8 cellular contexts compared by ENCODE assay signal in the genomic region with DNA sequence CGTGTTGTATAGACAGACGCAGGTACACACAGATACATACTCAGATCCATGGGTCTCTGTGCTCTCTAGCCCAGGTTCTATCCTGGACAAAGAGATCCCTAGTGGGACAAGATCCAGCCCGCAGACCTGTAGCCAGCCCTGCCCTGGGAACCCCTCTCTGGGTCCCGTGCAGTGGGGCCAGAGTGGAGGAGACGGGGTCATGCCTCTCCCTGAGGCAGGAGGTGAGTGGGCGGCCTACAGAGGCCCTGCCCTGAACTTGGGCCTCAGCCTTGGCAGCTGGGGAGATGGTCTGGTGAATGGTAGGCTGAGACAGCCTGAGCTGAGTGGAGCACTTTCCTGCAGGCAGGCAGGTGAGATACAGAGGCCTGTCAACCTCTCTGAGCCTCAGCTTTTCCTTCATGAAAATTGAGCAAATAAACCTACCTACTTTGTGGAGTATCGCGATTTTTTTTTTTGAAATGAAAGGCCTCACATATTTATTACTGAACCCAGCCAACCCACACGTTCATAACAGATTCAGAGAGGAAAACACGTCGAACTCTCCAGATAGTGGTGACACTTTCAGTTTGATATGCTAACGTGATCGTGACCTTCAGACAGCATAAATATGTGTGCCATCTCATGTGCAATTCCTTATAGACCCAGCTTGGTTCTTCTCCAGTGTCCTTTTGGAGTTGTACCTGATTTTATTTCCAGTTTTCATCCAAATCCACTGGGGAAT. TPM values are rescaled to one million over a fixed set of nuclear protein-coding genes. Genes with fewer than 3 reads are reported as not detected.
A peak's percentile ranks its signal among the peaks of the same experiment; 100 is the strongest.
DNase-seq lines count a peak whose midpoint lies in the region; ATAC-seq, FAIRE-seq and TF ChIP-seq lines count a peak whose summit lies in the region.

No MANE protein-coding gene starts in this region.

- H3K79me2 ChIP-seq in K562 (ENCODE audit: control insufficient read depth, insufficient read depth, low read length), result peaks cover 23% of the 10 kb centered on the region

- H3K27ac ChIP-seq in left ventricle myocardium inferior (replicated peaks) (peak overlapping the region; percentile 62), K562 (ENCODE audit: extremely low read depth, low read depth, low read length) (peak overlapping the region; percentile 2; the same call in 1 of the 3 replicates), ovary (peak overlapping the region; percentile 63 to 84)

- no peak overlapping the region for H3K4me3 ChIP-seq in left ventricle myocardium inferior
- H3K4me3 ChIP-seq in K562, result no peak overlapping the region
- H3K4me3 ChIP-seq in ovary, result no peak overlapping the region

- WGBS in K562 (ENCODE audit: insufficient coverage, low coverage, missing lambda C conversion rate), result 59% methylated on average over 12 of the region's 13 CpGs
- 33 to 59% (median 38%) methylated on average over 13 of the region's 13 CpGs for WGBS in ovary, 3 donors

- H2AFZ ChIP-seq in K562 (ENCODE audit: low read depth, low read length), result peak overlapping the region; percentile 9

- TF ChIP-seq POLR2A in K562 (conservative IDR thresholded peaks at IDR 0.05) (no peak), ovary (IDR thresholded peaks at IDR 0.05) (no peak)

- intact Hi-C loops in left ventricle myocardium inferior (cut with micrococcal nuclease) (no loop called here), left ventricle myocardium superior (cut with micrococcal nuclease) (no loop called here), K562 (cut with micrococcal nuclease) (no loop called here), ovary (cut with DNase I) (no loop called here)

- DNase-seq in left ventricle myocardium inferior, result no peak
- no peak for DNase-seq in left ventricle myocardium superior
- no peak for DNase-seq in K562 (ENCODE audit: extremely low read depth in 1 of 4, low spot score in 3 of 4)
- DNase-seq in ovary, result peak in 1 of 5 donors; percentile 52
- no peak for DNase-seq in DMS153 treated with DMSO at 0.1 percent for 48 hours (lab: John Stamatoyannopoulos, UW; ENCODE audit: unreplicated experiment)

- no peak for TF ChIP-seq EP300 in K562 (IDR thresholded peaks at IDR 0.05; ENCODE audit: low read length)
- no peak for TF ChIP-seq EP300 in ovary (IDR thresholded peaks at IDR 0.05)

- POLR2A ChIA-PET in K562 (lab: Yijun Ruan, JAX), result interaction anchor here (0.6 to 2.4 kb wide), 3 partner anchors 101 to 123 kb away, joined by 3 to 6 read pairs (median 6); a partner anchor contains a TSS

- no peaks in the 10 kb centered on the region for H3K36me3 ChIP-seq in left ventricle myocardium inferior
- peaks cover 3% of the 10 kb centered on the region; the same call in 1 of the 3 replicates for H3K36me3 ChIP-seq in K562 (ENCODE audit: control insufficient read depth, insufficient read depth, low read length)
- H3K36me3 ChIP-seq in ovary, result no peaks in the 10 kb centered on the region

- no peak for FAIRE-seq in K562 (lab: Jason Lieb, UNC)

- TF ChIP-seq RAD21 in K562 (CRISPR knock-in tag; conservative IDR thresholded peaks at IDR 0.05 in 1 of 2, IDR thresholded peaks at IDR 0.05 in 1 of 2), result no peak

- H3K9me3 ChIP-seq in left ventricle myocardium inferior (replicated peaks) (no peaks in the 10 kb centered on the region), K562 (replicated peaks; ENCODE audit: control insufficient read depth, insufficient read depth, low read depth, low read length) (no peaks in the 10 kb centered on the region), ovary (no peaks in the 10 kb centered on the region)

- peak overlapping the region; percentile 7 to 91; a peak in 3 of 4 replicates for H3K9ac ChIP-seq in K562 (ENCODE audit: insufficient read depth in 1 of 2, low read depth in 2 of 2, low read length in 2 of 2)

- H3K27me3 ChIP-seq in left ventricle myocardium inferior (ENCODE audit: low read depth) (no peaks in the 10 kb centered on the region), K562 (ENCODE audit: control insufficient read depth in 2 of 2, insufficient read depth in 2 of 2, low read length in 2 of 2) (no peaks in the 10 kb centered on the region), ovary (no peaks in the 10 kb centered on the region)

- no peak for TF ChIP-seq CTCF in left ventricle myocardium inferior (IDR thresholded peaks at IDR 0.05; ENCODE audit: borderline replicate concordance)
- no peak for TF ChIP-seq CTCF in K562 (IDR thresholded peaks at IDR 0.05 in 2 of 3, conservative IDR thresholded peaks at IDR 0.05 in 1 of 3; ENCODE audit: insufficient read depth in 2 of 3, low read depth in 1 of 3, low read length in 3 of 3)
- TF ChIP-seq CTCF in ovary (IDR thresholded peaks at IDR 0.05), result no peak

- no peaks in the 10 kb centered on the region for H3K9me1 ChIP-seq in K562 (ENCODE audit: control insufficient read depth, insufficient read depth, low read length)

- ATAC-seq in left ventricle myocardium superior (no peak), K562 (no peak), HG02840 (IDR thresholded peaks at IDR 0.05; ENCODE audit: low FRiP score, unreplicated experiment) (no peak), GM19463 (IDR thresholded peaks at IDR 0.05; ENCODE audit: unreplicated experiment) (no peak), HG03025 (IDR thresholded peaks at IDR 0.05; ENCODE audit: low FRiP score, unreplicated experiment) (no peak)

- in situ Hi-C loops in K562 (cut with MboI), result no loop called here

- H4K20me1 ChIP-seq in K562 (replicated peaks; ENCODE audit: control insufficient read depth, insufficient read depth, low read length), result peaks cover 8% of the 10 kb centered on the region

- BruUV-seq in K562 (replicated peaks; lab: Mats Ljungman, UMichigan), result no TSS peak

- peaks cover 33% of the 10 kb centered on the region for H3K4me1 ChIP-seq in left ventricle myocardium inferior
- H3K4me1 ChIP-seq in K562 (replicated peaks in 1 of 2; ENCODE audit: control insufficient read depth in 2 of 2, insufficient read depth in 2 of 2, low read length in 2 of 2), result peaks cover 11 to 45% of the 10 kb centered on the region in 2 experiments
- H3K4me1 ChIP-seq in ovary (ENCODE audit: insufficient read depth), result peaks cover 13% of the 10 kb centered on the region

- CTCF ChIA-PET in K562 (lab: Yijun Ruan, JAX; ENCODE audit: low intra/inter-chr PET ratio), result no interaction called here

- H3K4me2 ChIP-seq in K562 (ENCODE audit: insufficient read depth, low read length), result no peak overlapping the region

RNA-seq across cellular contexts. Expression of a gene that starts 3.4 kb away (rescaled TPM):
- 107 TPM for total RNA-seq in left ventricle myocardium inferior
- 89.2 TPM for total RNA-seq in left ventricle myocardium superior
- 31.7 and 143 TPM in 2 replicates for total RNA-seq in K562 (2011; cell fraction: chromatin; rRNA removed; ENCODE audit: low replicate concordance)
- total RNA-seq in K562 (2011; cell fraction: nucleolus; rRNA removed), result 201 and 240 TPM in 2 replicates
- total RNA-seq in K562 (2011; cell fraction: nucleoplasm; rRNA removed), result 97.7 and 104 TPM in 2 replicates
- total RNA-seq in K562 (2014; rRNA removed), result 279 and 297 TPM in 2 replicates
- 17.4 and 22.6 TPM in 2 replicates for total RNA-seq in K562 (2014; rRNA removed; fragmentation: Illumina TruSeq; extraction: Trizol)
- 33.1 and 33.7 TPM in 2 replicates for total RNA-seq in K562 (2015; rRNA removed; fragmentation: Illumina TruSeq; extraction: Trizol)
- total RNA-seq in K562 (2021), result 245 and 286 TPM in 2 replicates
- 74.2 and 83.0 TPM in 2 replicates for polyA plus RNA-seq in K562 (2011; rRNA removed)
- polyA plus RNA-seq in K562 (2011; cell fraction: cytosol; rRNA removed), result 93.8 and 405 TPM in 2 replicates
- 78.6 and 150 TPM in 2 replicates for polyA plus RNA-seq in K562 (2011; cell fraction: nucleus; rRNA removed)
- 73.8 and 111 TPM in 2 replicates for polyA plus RNA-seq in K562 (2012)
- 42.3 and 63.5 TPM in 2 replicates for polyA plus RNA-seq in K562 (2014; fragmentation: Illumina TruSeq; extraction: Trizol)
- polyA plus RNA-seq in K562 (2014; fragmentation: Nextera tagmentation; extraction: Ambion mirVana), result 10 to 100 TPM in 1 of 2 experiments, 1 to 10 TPM in 1; 6.4 to 11.8 TPM
- polyA plus RNA-seq in K562 (2014; rRNA removed), result 210 and 216 TPM in 2 replicates
- 27.0 and 65.5 TPM in 2 replicates for polyA minus RNA-seq in K562 (2011; rRNA and poly(A)+ RNA removed)
- 243 and 277 TPM in 2 replicates for polyA minus RNA-seq in K562 (2011; cell fraction: cytosol; rRNA and poly(A)+ RNA removed)
- 89.5 and 108 TPM in 2 replicates for polyA minus RNA-seq in K562 (2011; cell fraction: nucleus; rRNA and poly(A)+ RNA removed)
- 1,000 to 10,000 TPM in 2 of 7 donors, 100 to 1,000 TPM in 5; 163 to 1,260 (median 581) TPM for total RNA-seq in ovary
- 100 to 1,000 TPM in 1 of 2 donors, 10 to 100 TPM in 1; 95.2 to 301 TPM for polyA plus RNA-seq in ovary

RNA-seq across cellular contexts. Expression of a gene that starts 10.6 kb away (rescaled TPM):
- 0.49 TPM for total RNA-seq in left ventricle myocardium inferior
- 0.57 TPM for total RNA-seq in left ventricle myocardium superior
- 0.35 and 0.67 TPM in 2 replicates for total RNA-seq in K562 (2011; cell fraction: chromatin; rRNA removed; ENCODE audit: low replicate concordance)
- 0.17 and 0.39 TPM in 2 replicates for total RNA-seq in K562 (2011; cell fraction: nucleolus; rRNA removed)
- total RNA-seq in K562 (2011; cell fraction: nucleoplasm; rRNA removed), result 0.29 and 0.38 TPM in 2 replicates
- total RNA-seq in K562 (2014; rRNA removed), result 0.04 and 0.05 TPM in 2 replicates
- 0.04 TPM in 1 of 2 replicates, not detected in the other for total RNA-seq in K562 (2014; rRNA removed; fragmentation: Illumina TruSeq; extraction: Trizol)
- 0.04 and 0.07 TPM in 2 replicates for total RNA-seq in K562 (2015; rRNA removed; fragmentation: Illumina TruSeq; extraction: Trizol)
- 0.07 and 0.16 TPM in 2 replicates for total RNA-seq in K562 (2021)
- 0.01 and 0.03 TPM in 2 replicates for polyA plus RNA-seq in K562 (2011; rRNA removed)
- 0.01 TPM in 1 of 2 replicates, not detected in the other for polyA plus RNA-seq in K562 (2011; cell fraction: cytosol; rRNA removed)
- polyA plus RNA-seq in K562 (2011; cell fraction: nucleus; rRNA removed), result 0.06 and 0.33 TPM in 2 replicates
- polyA plus RNA-seq in K562 (2012), result 0.05 and 0.35 TPM in 2 replicates
- 0.01 and 0.03 TPM in 2 replicates for polyA plus RNA-seq in K562 (2014; fragmentation: Illumina TruSeq; extraction: Trizol)
- not detected for polyA plus RNA-seq in K562 (2014; fragmentation: Nextera tagmentation; extraction: Ambion mirVana)
- not detected in 2 replicates for polyA plus RNA-seq in K562 (2014; rRNA removed)
- polyA minus RNA-seq in K562 (2011; rRNA and poly(A)+ RNA removed), result 0.21 TPM in 1 of 2 replicates, not detected in the other
- polyA minus RNA-seq in K562 (2011; cell fraction: cytosol; rRNA and poly(A)+ RNA removed), result not detected in 2 replicates
- polyA minus RNA-seq in K562 (2011; cell fraction: nucleus; rRNA and poly(A)+ RNA removed), result 0.22 and 0.27 TPM in 2 replicates
- total RNA-seq in ovary, result 10 to 100 TPM in 5 of 7 donors, 1 to 10 TPM in 2; 6.0 to 18.4 (median 11.7) TPM
- polyA plus RNA-seq in ovary, result 1 to 10 TPM; 2.5 to 9.3 TPM

RNA-seq across cellular contexts. Expression of a gene that starts 38.0 kb away (rescaled TPM):
- total RNA-seq in left ventricle myocardium inferior (94.8 TPM), left ventricle myocardium superior (98.0 TPM), K562 (2014; rRNA removed) (763 and 822 TPM in 2 replicates), K562 (2014; rRNA removed; fragmentation: Illumina TruSeq; extraction: Trizol) (202 and 208 TPM in 2 replicates), K562 (2015; rRNA removed; fragmentation: Illumina TruSeq; extraction: Trizol) (273 and 275 TPM in 2 replicates), K562 (2021) (362 and 385 TPM in 2 replicates), ovary (100 to 1,000 TPM in 1 of 7 donors, 10 to 100 TPM in 6; 45.0 to 121 (median 77.3) TPM)
- 34.5 and 96.0 TPM in 2 replicates for total RNA-seq in K562 (2011; cell fraction: chromatin; rRNA removed; ENCODE audit: low replicate concordance)
- 110 and 120 TPM in 2 replicates for total RNA-seq in K562 (2011; cell fraction: nucleolus; rRNA removed)
- 70.1 and 74.1 TPM in 2 replicates for total RNA-seq in K562 (2011; cell fraction: nucleoplasm; rRNA removed)
- polyA plus RNA-seq in K562 (2011; rRNA removed) (188 and 201 TPM in 2 replicates), K562 (2014; fragmentation: Illumina TruSeq; extraction: Trizol) (126 and 203 TPM in 2 replicates), K562 (2014; fragmentation: Nextera tagmentation; extraction: Ambion mirVana) (10 to 100 TPM; 11.9 to 29.7 TPM), K562 (2014; rRNA removed) (674 and 746 TPM in 2 replicates), ovary (10 to 100 TPM; 38.3 to 66.0 TPM)
- 294 and 432 TPM in 2 replicates for polyA plus RNA-seq in K562 (2011; cell fraction: cytosol; rRNA removed)
- 206 and 249 TPM in 2 replicates for polyA plus RNA-seq in K562 (2011; cell fraction: nucleus; rRNA removed)
- 245 and 279 TPM in 2 replicates for polyA plus RNA-seq in K562 (2012)
- 38.4 and 39.9 TPM in 2 replicates for polyA minus RNA-seq in K562 (2011; rRNA and poly(A)+ RNA removed)
- polyA minus RNA-seq in K562 (2011; cell fraction: cytosol; rRNA and poly(A)+ RNA removed), result 64.5 and 67.5 TPM in 2 replicates
- 48.1 and 57.9 TPM in 2 replicates for polyA minus RNA-seq in K562 (2011; cell fraction: nucleus; rRNA and poly(A)+ RNA removed)

RNA-seq across cellular contexts. Expression of a gene that starts 55.5 kb away (rescaled TPM):
- total RNA-seq in left ventricle myocardium inferior (38.8 TPM), left ventricle myocardium superior (41.2 TPM), K562 (2014; rRNA removed) (29.5 and 33.8 TPM in 2 replicates), K562 (2014; rRNA removed; fragmentation: Illumina TruSeq; extraction: Trizol) (32.2 and 33.5 TPM in 2 replicates), K562 (2015; rRNA removed; fragmentation: Illumina TruSeq; extraction: Trizol) (37.3 and 38.5 TPM in 2 replicates), K562 (2021) (61.7 and 69.6 TPM in 2 replicates), ovary (10 to 100 TPM in 6 of 7 donors, 1 to 10 TPM in 1; 9.3 to 64.5 (median 50.3) TPM)
- total RNA-seq in K562 (2011; cell fraction: chromatin; rRNA removed; ENCODE audit: low replicate concordance), result 44.2 and 152 TPM in 2 replicates
- 93.0 and 102 TPM in 2 replicates for total RNA-seq in K562 (2011; cell fraction: nucleolus; rRNA removed)
- 67.2 and 79.3 TPM in 2 replicates for total RNA-seq in K562 (2011; cell fraction: nucleoplasm; rRNA removed)
- polyA plus RNA-seq in K562 (2011; rRNA removed) (37.8 and 43.0 TPM in 2 replicates), K562 (2014; fragmentation: Illumina TruSeq; extraction: Trizol) (36.1 and 36.4 TPM in 2 replicates), K562 (2014; fragmentation: Nextera tagmentation; extraction: Ambion mirVana) (10 to 100 TPM in 1 of 2 experiments, 1 to 10 TPM in 1; 10.0 to 13.4 TPM), K562 (2014; rRNA removed) (32.1 and 33.5 TPM in 2 replicates), ovary (10 to 100 TPM; 13.8 to 16.9 TPM)
- polyA plus RNA-seq in K562 (2011; cell fraction: cytosol; rRNA removed), result 33.8 and 35.3 TPM in 2 replicates
- polyA plus RNA-seq in K562 (2011; cell fraction: nucleus; rRNA removed), result 40.8 and 54.8 TPM in 2 replicates
- 28.3 and 41.7 TPM in 2 replicates for polyA plus RNA-seq in K562 (2012)
- 49.2 and 73.9 TPM in 2 replicates for polyA minus RNA-seq in K562 (2011; rRNA and poly(A)+ RNA removed)
- polyA minus RNA-seq in K562 (2011; cell fraction: cytosol; rRNA and poly(A)+ RNA removed), result 39.5 and 43.2 TPM in 2 replicates
- 33.0 and 37.7 TPM in 2 replicates for polyA minus RNA-seq in K562 (2011; cell fraction: nucleus; rRNA and poly(A)+ RNA removed)

RNA-seq across cellular contexts. Expression of a gene that starts 58.6 kb away (rescaled TPM):
- total RNA-seq in left ventricle myocardium inferior, result 2.4 TPM
- 1.2 TPM for total RNA-seq in left ventricle myocardium superior
- total RNA-seq in K562 (2011; cell fraction: chromatin; rRNA removed; ENCODE audit: low replicate concordance), result 1.9 and 5.1 TPM in 2 replicates
- 2.2 and 3.0 TPM in 2 replicates for total RNA-seq in K562 (2011; cell fraction: nucleolus; rRNA removed)
- 1.3 and 1.6 TPM in 2 replicates for total RNA-seq in K562 (2011; cell fraction: nucleoplasm; rRNA removed)
- 0.16 and 0.91 TPM in 2 replicates for total RNA-seq in K562 (2014; rRNA removed)
- 0.11 and 0.29 TPM in 2 replicates for total RNA-seq in K562 (2014; rRNA removed; fragmentation: Illumina TruSeq; extraction: Trizol)
- not detected in 2 replicates for total RNA-seq in K562 (2015; rRNA removed; fragmentation: Illumina TruSeq; extraction: Trizol)
- total RNA-seq in K562 (2021), result 0.29 and 0.45 TPM in 2 replicates
- 0.60 and 0.81 TPM in 2 replicates for polyA plus RNA-seq in K562 (2011; rRNA removed)
- 0.83 and 0.88 TPM in 2 replicates for polyA plus RNA-seq in K562 (2011; cell fraction: cytosol; rRNA removed)
- polyA plus RNA-seq in K562 (2011; cell fraction: nucleus; rRNA removed), result 4.1 and 6.8 TPM in 2 replicates
- polyA plus RNA-seq in K562 (2012), result 0.17 and 0.22 TPM in 2 replicates
- polyA plus RNA-seq in K562 (2014; fragmentation: Illumina TruSeq; extraction: Trizol), result 0.06 and 0.24 TPM in 2 replicates
- polyA plus RNA-seq in K562 (2014; fragmentation: Nextera tagmentation; extraction: Ambion mirVana), result under 1 TPM; 0.04 to 0.08 TPM
- 0.81 and 0.89 TPM in 2 replicates for polyA plus RNA-seq in K562 (2014; rRNA removed)
- polyA minus RNA-seq in K562 (2011; rRNA and poly(A)+ RNA removed), result 0.18 TPM in 1 of 2 replicates, not detected in the other
- polyA minus RNA-seq in K562 (2011; cell fraction: cytosol; rRNA and poly(A)+ RNA removed), result 0.86 TPM in 1 of 2 replicates, not detected in the other
- 1.1 and 1.8 TPM in 2 replicates for polyA minus RNA-seq in K562 (2011; cell fraction: nucleus; rRNA and poly(A)+ RNA removed)
- total RNA-seq in ovary, result 1 to 10 TPM in 4 of 7 donors, under 1 TPM in 2, not detected in 1; 0.57 to 1.7 (median 1.1) TPM
- polyA plus RNA-seq in ovary, result under 1 TPM; 0.50 to 0.67 TPM

Comparison
In these comparisons a context has a peak if more than half of its experiments do, and no peak if none do; other contexts are left out.
1. H3K27ac ChIP-seq: peak in every context shown above with its lines; median percentile 74 in ovary; 62 in left ventricle myocardium inferior; 2 in K562.